19 cellular contexts compared by ENCODE assay signal in genomic region chr3:114227076-114227475, GRCh38. TPM values are rescaled to one million over a fixed set of nuclear protein-coding genes. Genes with fewer than 3 reads are reported as not detected.
A peak's percentile ranks its signal among the peaks of the same experiment; 100 is the strongest.
DNase-seq lines count a peak whose midpoint lies in the region; ATAC-seq and TF ChIP-seq lines count a peak whose summit lies in the region.
"Had no signal": no experiment of that assay in that cellular context is flagged by ENCODE, and none has a peak within 500 bp of the region (broad histone marks: within the 10 kb centered on the region; RNA-seq: fewer than 3 reads in every experiment).

No MANE protein-coding gene starts in this region.

- POLR2A ChIA-PET in activated CD4-positive, alpha-beta T cell treated with anti-CD3 and anti-CD28 coated beads for 36 hours (lab: Charles Lee) = no interaction called here
- POLR2A ChIA-PET in CD8-positive, alpha-beta memory T cell (lab: Charles Lee) = interaction anchor here (1.7 to 1.8 kb wide), 2 partner anchors 12 to 14 kb away, joined by 7 to 8 read pairs; no protein-coding TSS in a partner anchor

- H3K4me1 ChIP-seq in CD8-positive, alpha-beta memory T cell (ENCODE audit: insufficient read depth, low read length) = peaks cover 88% of the 10 kb centered on the region
- H3K4me1 ChIP-seq: HAP-1 had no signal

- intact Hi-C loops in activated CD4-positive, alpha-beta T cell treated with anti-CD3 and anti-CD28 coated beads for 36 hours (cut with DNase I, micrococcal nuclease) = no loop called here
- intact Hi-C loops in activated CD4-positive, alpha-beta T cell treated with anti-CD3 and anti-CD28 coated beads, Interleukin-2, amount 10 ng/mL, durations not matched to agents 24 days and 14 days (cut with micrococcal nuclease) = loop anchor here (10.0 kb wide), 1 partner anchor 1558 kb away; no protein-coding TSS in a partner anchor
- intact Hi-C loops in natural killer cell (cut with micrococcal nuclease) = no loop called here

- H3K36me3 Mint-ChIP-seq in activated CD4-positive, alpha-beta T cell treated with anti-CD3 and anti-CD28 coated beads for 36 hours (ENCODE audit: low read depth) = peaks cover 29% of the 10 kb centered on the region
- H3K36me3 Mint-ChIP-seq in activated CD4-positive, alpha-beta T cell treated with anti-CD3 and anti-CD28 coated beads, Interleukin-2, amount 10 ng/mL, durations not matched to agents 24 days and 14 days (ENCODE audit: low read depth) = peaks cover 28% of the 10 kb centered on the region
- peaks cover 4 to 34% (median 18%) of the 10 kb centered on the region in 3 donors for H3K36me3 Mint-ChIP-seq in CD8-positive, alpha-beta memory T cell
- H3K36me3 Mint-ChIP-seq in activated naive CD8-positive, alpha-beta T cell = peaks cover 29% of the 10 kb centered on the region
- peaks cover 27% of the 10 kb centered on the region for H3K36me3 Mint-ChIP-seq in natural killer cell

- TF ChIP-seq CTCF in natural killer cell (IDR thresholded peaks at IDR 0.05) = no peak

- H3K9me3 Mint-ChIP-seq in activated CD4-positive, alpha-beta T cell treated with anti-CD3 and anti-CD28 coated beads for 36 hours (ENCODE audit: low read depth) = peaks cover 13% of the 10 kb centered on the region
- H3K9me3 Mint-ChIP-seq in activated CD4-positive, alpha-beta T cell treated with anti-CD3 and anti-CD28 coated beads, Interleukin-2, amount 10 ng/mL, durations not matched to agents 24 days and 14 days = peaks cover 12% of the 10 kb centered on the region
- H3K9me3 Mint-ChIP-seq in CD8-positive, alpha-beta memory T cell = peaks cover 6 to 23% (median 20%) of the 10 kb centered on the region in 5 donors
- H3K9me3 Mint-ChIP-seq in activated naive CD8-positive, alpha-beta T cell (ENCODE audit: low read depth) = peaks cover 4% of the 10 kb centered on the region
- H3K9me3 Mint-ChIP-seq in natural killer cell = peaks cover 2 to 6% of the 10 kb centered on the region in 2 donors

- H3K27me3 ChIP-seq in CD8-positive, alpha-beta memory T cell (ENCODE audit: insufficient read depth, low read length, poor library complexity, severe bottlenecking) = no peaks in the 10 kb centered on the region
- H3K27me3 ChIP-seq: BLaER1 treated with 17β-estradiol and CSF1 and Interleukin-3, amounts not matched to agents 10 nM and 100 nM had no signal

- H3K36me3 ChIP-seq in CD8-positive, alpha-beta memory T cell (ENCODE audit: insufficient read depth, low read length) = no peaks in the 10 kb centered on the region
- H3K36me3 ChIP-seq: HAP-1 had no signal

- peak overlapping the region; percentile 2 for H3K4me3 ChIP-seq in CD8-positive, alpha-beta memory T cell (ENCODE audit: low read length)
- H3K4me3 ChIP-seq: BLaER1 treated with 17β-estradiol and CSF1 and Interleukin-3, amounts not matched to agents 10 nM and 100 nM; HAP-1 had no signal

- H3K4me1 Mint-ChIP-seq in activated CD4-positive, alpha-beta T cell treated with anti-CD3 and anti-CD28 coated beads for 36 hours = peaks cover 71% of the 10 kb centered on the region
- peaks cover 36% of the 10 kb centered on the region for H3K4me1 Mint-ChIP-seq in activated CD4-positive, alpha-beta T cell treated with anti-CD3 and anti-CD28 coated beads, Interleukin-2, amount 10 ng/mL, durations not matched to agents 24 days and 14 days
- peaks cover 0 to 91% (median 0%) of the 10 kb centered on the region in 3 donors for H3K4me1 Mint-ChIP-seq in CD8-positive, alpha-beta memory T cell
- H3K4me1 Mint-ChIP-seq in activated naive CD8-positive, alpha-beta T cell (ENCODE audit: low read depth) = peaks cover 91% of the 10 kb centered on the region
- H3K4me1 Mint-ChIP-seq in natural killer cell = peaks cover 72 to 82% of the 10 kb centered on the region in 2 donors

- ATAC-seq in activated CD4-positive, alpha-beta T cell treated with anti-CD3 and anti-CD28 coated beads for 36 hours = no peak
- no peak for ATAC-seq in natural killer cell
- ATAC-seq: HepG2, PC-3 had no signal

- no peaks in the 10 kb centered on the region for H3K27me3 Mint-ChIP-seq in activated CD4-positive, alpha-beta T cell treated with anti-CD3 and anti-CD28 coated beads for 36 hours
- no peaks in the 10 kb centered on the region for H3K27me3 Mint-ChIP-seq in activated CD4-positive, alpha-beta T cell treated with anti-CD3 and anti-CD28 coated beads, Interleukin-2, amount 10 ng/mL, durations not matched to agents 24 days and 14 days
- no peaks in the 10 kb centered on the region for H3K27me3 Mint-ChIP-seq in CD8-positive, alpha-beta memory T cell
- no peaks in the 10 kb centered on the region for H3K27me3 Mint-ChIP-seq in activated naive CD8-positive, alpha-beta T cell
- H3K27me3 Mint-ChIP-seq in natural killer cell (ENCODE audit: low read depth in 2 of 2) = no peaks in the 10 kb centered on the region

- CTCF ChIA-PET in activated CD4-positive, alpha-beta T cell treated with anti-CD3 and anti-CD28 coated beads for 36 hours (lab: Charles Lee) = interaction anchor here (0.8 to 1.6 kb wide), 3 partner anchors 14 to 74 kb away, joined by 3 to 5 read pairs (median 3); no protein-coding TSS in a partner anchor
- CTCF ChIA-PET in CD8-positive, alpha-beta memory T cell (lab: Charles Lee) = interaction anchor here (1.0 to 2.3 kb wide), 4 partner anchors 14 to 80 kb away, joined by 3 to 12 read pairs (median 6); no protein-coding TSS in a partner anchor

- H3K4me3 Mint-ChIP-seq in activated CD4-positive, alpha-beta T cell treated with anti-CD3 and anti-CD28 coated beads for 36 hours = no peak overlapping the region
- H3K4me3 Mint-ChIP-seq in activated CD4-positive, alpha-beta T cell treated with anti-CD3 and anti-CD28 coated beads, Interleukin-2, amount 10 ng/mL, durations not matched to agents 24 days and 14 days = no peak overlapping the region
- peak overlapping the region in 6 of 7 donors; percentile 63 to 86 (median 77) for H3K4me3 Mint-ChIP-seq in CD8-positive, alpha-beta memory T cell
- H3K4me3 Mint-ChIP-seq in activated naive CD8-positive, alpha-beta T cell = peak overlapping the region; percentile 71
- peak overlapping the region; percentile 22 for H3K4me3 Mint-ChIP-seq in natural killer cell

- no peak for DNase-seq in activated CD4-positive, alpha-beta T cell treated with anti-CD3 and anti-CD28 coated beads for 36 hours
- no peak for DNase-seq in activated CD4-positive, alpha-beta T cell treated with anti-CD3 and anti-CD28 coated beads, Interleukin-2, amount 10 ng/mL, durations not matched to agents 24 days and 14 days
- no peak for DNase-seq in CD8-positive, alpha-beta memory T cell
- no peak for DNase-seq in natural killer cell
- DNase-seq in activated CD8-positive, alpha-beta memory T cell treated with anti-CD3 and anti-CD28 coated beads for 24 hours = no peak
- DNase-seq in GM03348 (ENCODE audit: low spot score) = no peak
- no peak for DNase-seq in stimulated activated naive CD4-positive, alpha-beta T cell (lab: John Stamatoyannopoulos, UW)
- DNase-seq: 8988T, DMS79, NCI-H1105, NCI-H1694 treated with DMSO at 0.1 percent for 48 hours, NCI-H69, PC-3 had no signal

- no peak overlapping the region for H3K27ac ChIP-seq in CD8-positive, alpha-beta memory T cell (ENCODE audit: low read depth, low read length)
- H3K27ac ChIP-seq: BLaER1 treated with 17β-estradiol and CSF1 and Interleukin-3, amounts not matched to agents 10 nM and 100 nM; KMS-11 had no signal

- peak overlapping the region; percentile 93 for H3K27ac Mint-ChIP-seq in activated CD4-positive, alpha-beta T cell treated with anti-CD3 and anti-CD28 coated beads for 36 hours
- H3K27ac Mint-ChIP-seq in activated CD4-positive, alpha-beta T cell treated with anti-CD3 and anti-CD28 coated beads, Interleukin-2, amount 10 ng/mL, durations not matched to agents 24 days and 14 days = no peak overlapping the region
- peak overlapping the region; percentile 52 to 99 (median 96) for H3K27ac Mint-ChIP-seq in CD8-positive, alpha-beta memory T cell
- H3K27ac Mint-ChIP-seq in activated naive CD8-positive, alpha-beta T cell = peak overlapping the region; percentile 97
- H3K27ac Mint-ChIP-seq in natural killer cell = peak overlapping the region in 1 of 2 donors; percentile 94

- peaks cover 11% of the 10 kb centered on the region for H3K9me3 ChIP-seq in CD8-positive, alpha-beta memory T cell (ENCODE audit: low read length)

RNA-seq across cellular contexts. Expression of gene ZNF80, which starts 10.3 kb away (rescaled TPM):
- total RNA-seq in activated CD4-positive, alpha-beta T cell treated with anti-CD3 and anti-CD28 coated beads for 36 hours = under 1 TPM; 0.23 to 0.27 TPM
- 0.19 and 0.21 TPM in 2 replicates for total RNA-seq in activated CD4-positive, alpha-beta T cell treated with anti-CD3 and anti-CD28 coated beads, Interleukin-2, amount 10 ng/mL, durations not matched to agents 24 days and 14 days
- 1 to 10 TPM; 1.8 to 2.3 TPM for total RNA-seq in CD8-positive, alpha-beta memory T cell
- 0.67 TPM for polyA plus RNA-seq in CD8-positive, alpha-beta memory T cell
- 1 to 10 TPM in 2 of 3 donors, under 1 TPM in 1; 0.48 to 2.3 (median 2.1) TPM for total RNA-seq in natural killer cell
- total RNA-seq: HepG2, MCF 10A, PC-3 had no signal
- polyA plus RNA-seq: HepG2 had no signal

RNA-seq across cellular contexts. Expression of gene DRD3, which starts 48.2 kb away (rescaled TPM):
- not detected for total RNA-seq in activated CD4-positive, alpha-beta T cell treated with anti-CD3 and anti-CD28 coated beads for 36 hours
- not detected in 2 replicates for total RNA-seq in activated CD4-positive, alpha-beta T cell treated with anti-CD3 and anti-CD28 coated beads, Interleukin-2, amount 10 ng/mL, durations not matched to agents 24 days and 14 days
- under 1 TPM in 1 of 2 experiments, not detected in 1; 0.13 TPM for total RNA-seq in CD8-positive, alpha-beta memory T cell
- polyA plus RNA-seq in CD8-positive, alpha-beta memory T cell = not detected
- not detected for total RNA-seq in natural killer cell
- total RNA-seq: HepG2, MCF 10A, PC-3 had no signal
- polyA plus RNA-seq: HepG2 had no signal

Comparison
In these comparisons a context has a peak if more than half of its experiments do, and no peak if none do; other contexts are left out.
1. H3K4me3 Mint-ChIP-seq: peak in CD8-positive, alpha-beta memory T cell (6 of 7), activated naive CD8-positive, alpha-beta T cell (single experiment) and natural killer cell (single experiment); none in activated CD4-positive, alpha-beta T cell treated with anti-CD3 and anti-CD28 coated beads for 36 hours (single experiment) and activated CD4-positive, alpha-beta T cell treated with anti-CD3 and anti-CD28 coated beads, Interleukin-2, amount 10 ng/mL, durations not matched to agents 24 days and 14 days (single experiment).